Comparison of ENCODE assay signal across 1 cellular context in the genomic region with DNA sequence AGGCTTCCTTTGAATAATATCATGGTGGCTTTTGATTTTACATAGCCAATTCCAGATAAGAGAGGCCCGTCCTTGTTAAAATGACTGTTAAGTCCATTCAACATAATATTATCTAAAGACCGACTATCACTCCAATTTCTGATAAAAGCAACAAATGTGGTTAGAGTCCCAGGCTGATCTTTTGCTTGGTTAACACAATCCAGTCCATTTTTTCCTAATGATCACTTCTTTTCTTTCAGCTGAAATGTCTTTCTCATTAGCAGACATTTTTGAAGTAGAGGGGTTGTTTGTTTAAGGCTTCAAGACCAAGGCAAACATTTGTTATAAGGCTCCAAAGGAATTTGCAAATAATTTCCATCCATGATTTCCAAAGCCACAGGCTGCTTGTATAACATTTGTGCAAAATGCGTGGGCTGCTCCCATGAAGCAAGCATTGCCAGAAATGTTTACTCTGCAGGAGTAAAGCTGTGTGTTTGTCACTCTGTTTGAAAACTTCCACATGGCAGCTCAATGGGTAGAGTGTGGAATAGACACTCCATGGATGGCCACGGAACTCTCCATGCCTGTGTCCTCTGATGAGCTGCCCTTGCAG.
A peak's percentile ranks its signal among the peaks of the same experiment; 100 is the strongest.
TF ChIP-seq lines count a peak whose summit lies in the region.

No MANE protein-coding gene starts in this region.

TF ChIP-seq in HepG2, 621 proteins besides CTCF, POLR2A, EP300 and RAD21 (continued from another document and continues in another):
- no peak for TF ChIP-seq ZNF468 (CRISPR knock-in tag; IDR thresholded peaks at IDR 0.05)
- no peak for TF ChIP-seq ZSCAN12 (CRISPR knock-in tag; IDR thresholded peaks at IDR 0.05)
- TF ChIP-seq, protein P1, sequence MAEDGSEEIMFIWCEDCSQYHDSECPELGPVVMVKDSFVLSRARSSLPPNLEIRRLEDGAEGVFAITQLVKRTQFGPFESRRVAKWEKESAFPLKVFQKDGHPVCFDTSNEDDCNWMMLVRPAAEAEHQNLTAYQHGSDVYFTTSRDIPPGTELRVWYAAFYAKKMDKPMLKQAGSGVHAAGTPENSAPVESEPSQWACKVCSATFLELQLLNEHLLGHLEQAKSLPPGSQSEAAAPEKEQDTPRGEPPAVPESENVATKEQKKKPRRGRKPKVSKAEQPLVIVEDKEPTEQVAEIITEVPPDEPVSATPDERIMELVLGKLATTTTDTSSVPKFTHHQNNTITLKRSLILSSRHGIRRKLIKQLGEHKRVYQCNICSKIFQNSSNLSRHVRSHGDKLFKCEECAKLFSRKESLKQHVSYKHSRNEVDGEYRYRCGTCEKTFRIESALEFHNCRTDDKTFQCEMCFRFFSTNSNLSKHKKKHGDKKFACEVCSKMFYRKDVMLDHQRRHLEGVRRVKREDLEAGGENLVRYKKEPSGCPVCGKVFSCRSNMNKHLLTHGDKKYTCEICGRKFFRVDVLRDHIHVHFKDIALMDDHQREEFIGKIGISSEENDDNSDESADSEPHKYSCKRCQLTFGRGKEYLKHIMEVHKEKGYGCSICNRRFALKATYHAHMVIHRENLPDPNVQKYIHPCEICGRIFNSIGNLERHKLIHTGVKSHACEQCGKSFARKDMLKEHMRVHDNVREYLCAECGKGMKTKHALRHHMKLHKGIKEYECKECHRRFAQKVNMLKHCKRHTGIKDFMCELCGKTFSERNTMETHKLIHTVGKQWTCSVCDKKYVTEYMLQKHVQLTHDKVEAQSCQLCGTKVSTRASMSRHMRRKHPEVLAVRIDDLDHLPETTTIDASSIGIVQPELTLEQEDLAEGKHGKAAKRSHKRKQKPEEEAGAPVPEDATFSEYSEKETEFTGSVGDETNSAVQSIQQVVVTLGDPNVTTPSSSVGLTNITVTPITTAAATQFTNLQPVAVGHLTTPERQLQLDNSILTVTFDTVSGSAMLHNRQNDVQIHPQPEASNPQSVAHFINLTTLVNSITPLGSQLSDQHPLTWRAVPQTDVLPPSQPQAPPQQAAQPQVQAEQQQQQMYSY (CRISPR knock-in tag; IDR thresholded peaks at IDR 0.05) = peak; percentile 95
- no peak for TF ChIP-seq HCFC1 (IDR thresholded peaks at IDR 0.05; ENCODE audit: low read depth, low read length)
- TF ChIP-seq ZNF292 (CRISPR knock-in tag; IDR thresholded peaks at IDR 0.05; ENCODE audit: borderline replicate concordance, low read depth) = 0 out of 2 replicates have a peak, but pooled peaks have one; percentile 64
- TF ChIP-seq, protein P2, sequence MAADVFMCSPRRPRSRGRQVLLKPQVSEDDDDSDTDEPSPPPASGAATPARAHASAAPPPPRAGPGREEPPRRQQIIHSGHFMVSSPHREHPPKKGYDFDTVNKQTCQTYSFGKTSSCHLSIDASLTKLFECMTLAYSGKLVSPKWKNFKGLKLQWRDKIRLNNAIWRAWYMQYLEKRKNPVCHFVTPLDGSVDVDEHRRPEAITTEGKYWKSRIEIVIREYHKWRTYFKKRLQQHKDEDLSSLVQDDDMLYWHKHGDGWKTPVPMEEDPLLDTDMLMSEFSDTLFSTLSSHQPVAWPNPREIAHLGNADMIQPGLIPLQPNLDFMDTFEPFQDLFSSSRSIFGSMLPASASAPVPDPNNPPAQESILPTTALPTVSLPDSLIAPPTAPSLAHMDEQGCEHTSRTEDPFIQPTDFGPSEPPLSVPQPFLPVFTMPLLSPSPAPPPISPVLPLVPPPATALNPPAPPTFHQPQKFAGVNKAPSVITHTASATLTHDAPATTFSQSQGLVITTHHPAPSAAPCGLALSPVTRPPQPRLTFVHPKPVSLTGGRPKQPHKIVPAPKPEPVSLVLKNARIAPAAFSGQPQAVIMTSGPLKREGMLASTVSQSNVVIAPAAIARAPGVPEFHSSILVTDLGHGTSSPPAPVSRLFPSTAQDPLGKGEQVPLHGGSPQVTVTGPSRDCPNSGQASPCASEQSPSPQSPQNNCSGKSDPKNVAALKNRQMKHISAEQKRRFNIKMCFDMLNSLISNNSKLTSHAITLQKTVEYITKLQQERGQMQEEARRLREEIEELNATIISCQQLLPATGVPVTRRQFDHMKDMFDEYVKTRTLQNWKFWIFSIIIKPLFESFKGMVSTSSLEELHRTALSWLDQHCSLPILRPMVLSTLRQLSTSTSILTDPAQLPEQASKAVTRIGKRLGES (CRISPR knock-in tag; IDR thresholded peaks at IDR 0.05; ENCODE audit: borderline replicate concordance) = no peak
- no peak for TF ChIP-seq TRIM24 (CRISPR knock-in tag; IDR thresholded peaks at IDR 0.05)
- TF ChIP-seq JUN (CRISPR knock-in tag; IDR thresholded peaks at IDR 0.05) = no peak
- TF ChIP-seq ZNF160 (CRISPR knock-in tag; IDR thresholded peaks at IDR 0.05) = no peak
- no peak for TF ChIP-seq TP53 (CRISPR knock-in tag; conservative IDR thresholded peaks at IDR 0.05)
- no peak for TF ChIP-seq SRY (CRISPR knock-in tag; IDR thresholded peaks at IDR 0.05)
- TF ChIP-seq POLR2AphosphoS2 (IDR thresholded peaks at IDR 0.05; ENCODE audit: low read depth, low read length) = no peak
- TF ChIP-seq CEBPB (IDR thresholded peaks at IDR 0.05; ENCODE audit: borderline replicate concordance, low read depth, low read length) = peak; percentile 65
- peak; percentile 45; the same call in 1 of the 2 replicates for TF ChIP-seq CEBPG (CRISPR knock-in tag; IDR thresholded peaks at IDR 0.05)
- TF ChIP-seq NCOA2 (CRISPR knock-in tag; IDR thresholded peaks at IDR 0.05) = peak; percentile 62
- TF ChIP-seq ZNF570 (CRISPR knock-in tag; IDR thresholded peaks at IDR 0.05; ENCODE audit: borderline replicate concordance) = no peak
- TF ChIP-seq THAP11 (CRISPR knock-in tag; IDR thresholded peaks at IDR 0.05) = 0 out of 2 replicates have a peak, but pooled peaks have one; percentile 31
- TF ChIP-seq RBAK (CRISPR knock-in tag; IDR thresholded peaks at IDR 0.05) = no peak
- TF ChIP-seq ZNF101 (CRISPR knock-in tag; IDR thresholded peaks at IDR 0.05; ENCODE audit: borderline replicate concordance, low read depth) = no peak
- TF ChIP-seq ZNF644 (CRISPR knock-in tag; IDR thresholded peaks at IDR 0.05; ENCODE audit: low read depth) = peak; percentile 65; the same call in 1 of the 2 replicates
- TF ChIP-seq, protein P3, sequence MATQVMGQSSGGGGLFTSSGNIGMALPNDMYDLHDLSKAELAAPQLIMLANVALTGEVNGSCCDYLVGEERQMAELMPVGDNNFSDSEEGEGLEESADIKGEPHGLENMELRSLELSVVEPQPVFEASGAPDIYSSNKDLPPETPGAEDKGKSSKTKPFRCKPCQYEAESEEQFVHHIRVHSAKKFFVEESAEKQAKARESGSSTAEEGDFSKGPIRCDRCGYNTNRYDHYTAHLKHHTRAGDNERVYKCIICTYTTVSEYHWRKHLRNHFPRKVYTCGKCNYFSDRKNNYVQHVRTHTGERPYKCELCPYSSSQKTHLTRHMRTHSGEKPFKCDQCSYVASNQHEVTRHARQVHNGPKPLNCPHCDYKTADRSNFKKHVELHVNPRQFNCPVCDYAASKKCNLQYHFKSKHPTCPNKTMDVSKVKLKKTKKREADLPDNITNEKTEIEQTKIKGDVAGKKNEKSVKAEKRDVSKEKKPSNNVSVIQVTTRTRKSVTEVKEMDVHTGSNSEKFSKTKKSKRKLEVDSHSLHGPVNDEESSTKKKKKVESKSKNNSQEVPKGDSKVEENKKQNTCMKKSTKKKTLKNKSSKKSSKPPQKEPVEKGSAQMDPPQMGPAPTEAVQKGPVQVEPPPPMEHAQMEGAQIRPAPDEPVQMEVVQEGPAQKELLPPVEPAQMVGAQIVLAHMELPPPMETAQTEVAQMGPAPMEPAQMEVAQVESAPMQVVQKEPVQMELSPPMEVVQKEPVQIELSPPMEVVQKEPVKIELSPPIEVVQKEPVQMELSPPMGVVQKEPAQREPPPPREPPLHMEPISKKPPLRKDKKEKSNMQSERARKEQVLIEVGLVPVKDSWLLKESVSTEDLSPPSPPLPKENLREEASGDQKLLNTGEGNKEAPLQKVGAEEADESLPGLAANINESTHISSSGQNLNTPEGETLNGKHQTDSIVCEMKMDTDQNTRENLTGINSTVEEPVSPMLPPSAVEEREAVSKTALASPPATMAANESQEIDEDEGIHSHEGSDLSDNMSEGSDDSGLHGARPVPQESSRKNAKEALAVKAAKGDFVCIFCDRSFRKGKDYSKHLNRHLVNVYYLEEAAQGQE (IDR thresholded peaks at IDR 0.05; ENCODE audit: borderline replicate concordance in 1 of 2, low read depth in 1 of 2, low read length in 2 of 2) = no peak
- TF ChIP-seq SOX13 (IDR thresholded peaks at IDR 0.05) = no peak
- TF ChIP-seq SOX13 (CRISPR knock-in tag; conservative IDR thresholded peaks at IDR 0.05 in 1 of 2, IDR thresholded peaks at IDR 0.05 in 1 of 2) = peak in 1 of 2 experiments; percentile 70; a peak in 2 of 4 replicates
- TF ChIP-seq TCF7L2 (IDR thresholded peaks at IDR 0.05; ENCODE audit: low read depth, low read length) = no peak
- TF ChIP-seq, protein P4, sequence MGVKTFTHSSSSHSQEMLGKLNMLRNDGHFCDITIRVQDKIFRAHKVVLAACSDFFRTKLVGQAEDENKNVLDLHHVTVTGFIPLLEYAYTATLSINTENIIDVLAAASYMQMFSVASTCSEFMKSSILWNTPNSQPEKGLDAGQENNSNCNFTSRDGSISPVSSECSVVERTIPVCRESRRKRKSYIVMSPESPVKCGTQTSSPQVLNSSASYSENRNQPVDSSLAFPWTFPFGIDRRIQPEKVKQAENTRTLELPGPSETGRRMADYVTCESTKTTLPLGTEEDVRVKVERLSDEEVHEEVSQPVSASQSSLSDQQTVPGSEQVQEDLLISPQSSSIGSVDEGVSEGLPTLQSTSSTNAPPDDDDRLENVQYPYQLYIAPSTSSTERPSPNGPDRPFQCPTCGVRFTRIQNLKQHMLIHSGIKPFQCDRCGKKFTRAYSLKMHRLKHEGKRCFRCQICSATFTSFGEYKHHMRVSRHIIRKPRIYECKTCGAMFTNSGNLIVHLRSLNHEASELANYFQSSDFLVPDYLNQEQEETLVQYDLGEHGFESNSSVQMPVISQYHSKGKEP (CRISPR knock-in tag; IDR thresholded peaks at IDR 0.05) = no peak
- no peak for TF ChIP-seq MTA1 (CRISPR knock-in tag; IDR thresholded peaks at IDR 0.05; ENCODE audit: borderline replicate concordance)
- no peak for TF ChIP-seq NFE2L2 (IDR thresholded peaks at IDR 0.05; ENCODE audit: low read length)
- no peak for TF ChIP-seq YEATS2 (CRISPR knock-in tag; IDR thresholded peaks at IDR 0.05; ENCODE audit: borderline replicate concordance)
- TF ChIP-seq ZNF382 (CRISPR knock-in tag; IDR thresholded peaks at IDR 0.05; ENCODE audit: borderline replicate concordance) = no peak
- no peak for TF ChIP-seq TSC22D2 (CRISPR knock-in tag; IDR thresholded peaks at IDR 0.05; ENCODE audit: borderline replicate concordance)
- no peak for TF ChIP-seq ATF7 (IDR thresholded peaks at IDR 0.05)
- no peak for TF ChIP-seq ATF7 (CRISPR knock-in tag; IDR thresholded peaks at IDR 0.05)
- peak; percentile 74; the same call in 1 of the 2 replicates for TF ChIP-seq MED1 (CRISPR knock-in tag; IDR thresholded peaks at IDR 0.05)
- no peak for TF ChIP-seq ZFP1 (CRISPR knock-in tag; IDR thresholded peaks at IDR 0.05)
- TF ChIP-seq ZNF550 (CRISPR knock-in tag; IDR thresholded peaks at IDR 0.05; ENCODE audit: borderline replicate concordance) = no peak
- no peak for TF ChIP-seq ZNF232 (CRISPR knock-in tag; IDR thresholded peaks at IDR 0.05; ENCODE audit: borderline replicate concordance)
- no peak for TF ChIP-seq ZNF75D (CRISPR knock-in tag; IDR thresholded peaks at IDR 0.05; ENCODE audit: borderline replicate concordance)
- no peak for TF ChIP-seq AGO2 (optimal IDR thresholded peaks at IDR 0.05; ENCODE audit: low read depth, low read length)
- TF ChIP-seq, protein P5, sequence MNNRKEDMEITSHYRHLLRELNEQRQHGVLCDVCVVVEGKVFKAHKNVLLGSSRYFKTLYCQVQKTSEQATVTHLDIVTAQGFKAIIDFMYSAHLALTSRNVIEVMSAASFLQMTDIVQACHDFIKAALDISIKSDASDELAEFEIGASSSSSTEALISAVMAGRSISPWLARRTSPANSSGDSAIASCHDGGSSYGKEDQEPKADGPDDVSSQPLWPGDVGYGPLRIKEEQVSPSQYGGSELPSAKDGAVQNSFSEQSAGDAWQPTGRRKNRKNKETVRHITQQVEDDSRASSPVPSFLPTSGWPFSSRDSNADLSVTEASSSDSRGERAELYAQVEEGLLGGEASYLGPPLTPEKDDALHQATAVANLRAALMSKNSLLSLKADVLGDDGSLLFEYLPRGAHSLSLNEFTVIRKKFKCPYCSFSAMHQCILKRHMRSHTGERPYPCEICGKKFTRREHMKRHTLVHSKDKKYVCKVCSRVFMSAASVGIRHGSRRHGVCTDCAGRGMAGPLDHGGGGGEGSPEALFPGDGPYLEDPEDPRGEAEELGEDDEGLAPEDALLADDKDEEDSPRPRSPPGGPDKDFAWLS (CRISPR knock-in tag; IDR thresholded peaks at IDR 0.05; ENCODE audit: borderline replicate concordance) = no peak
- TF ChIP-seq ZNF792 (CRISPR knock-in tag; IDR thresholded peaks at IDR 0.05) = no peak
- TF ChIP-seq GFI1 (CRISPR knock-in tag; IDR thresholded peaks at IDR 0.05; ENCODE audit: borderline replicate concordance) = 0 out of 2 replicates have a peak, but pooled peaks have one; percentile 29
- no peak for TF ChIP-seq NPAS2 (CRISPR knock-in tag; IDR thresholded peaks at IDR 0.05; ENCODE audit: borderline replicate concordance)
- TF ChIP-seq TEAD3 (CRISPR knock-in tag; optimal IDR thresholded peaks at IDR 0.05; ENCODE audit: borderline replicate concordance) = no peak
- TF ChIP-seq ZNF547 (CRISPR knock-in tag; IDR thresholded peaks at IDR 0.05) = no peak
- TF ChIP-seq ZSCAN22 (CRISPR knock-in tag; IDR thresholded peaks at IDR 0.05) = no peak
- no peak for TF ChIP-seq XRCC5 (optimal IDR thresholded peaks at IDR 0.05; ENCODE audit: low read length)
- no peak for TF ChIP-seq NFYB (CRISPR knock-in tag; IDR thresholded peaks at IDR 0.05)
- TF ChIP-seq, protein P6, sequence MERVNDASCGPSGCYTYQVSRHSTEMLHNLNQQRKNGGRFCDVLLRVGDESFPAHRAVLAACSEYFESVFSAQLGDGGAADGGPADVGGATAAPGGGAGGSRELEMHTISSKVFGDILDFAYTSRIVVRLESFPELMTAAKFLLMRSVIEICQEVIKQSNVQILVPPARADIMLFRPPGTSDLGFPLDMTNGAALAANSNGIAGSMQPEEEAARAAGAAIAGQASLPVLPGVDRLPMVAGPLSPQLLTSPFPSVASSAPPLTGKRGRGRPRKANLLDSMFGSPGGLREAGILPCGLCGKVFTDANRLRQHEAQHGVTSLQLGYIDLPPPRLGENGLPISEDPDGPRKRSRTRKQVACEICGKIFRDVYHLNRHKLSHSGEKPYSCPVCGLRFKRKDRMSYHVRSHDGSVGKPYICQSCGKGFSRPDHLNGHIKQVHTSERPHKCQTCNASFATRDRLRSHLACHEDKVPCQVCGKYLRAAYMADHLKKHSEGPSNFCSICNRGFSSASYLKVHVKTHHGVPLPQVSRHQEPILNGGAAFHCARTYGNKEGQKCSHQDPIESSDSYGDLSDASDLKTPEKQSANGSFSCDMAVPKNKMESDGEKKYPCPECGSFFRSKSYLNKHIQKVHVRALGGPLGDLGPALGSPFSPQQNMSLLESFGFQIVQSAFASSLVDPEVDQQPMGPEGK (CRISPR knock-in tag; IDR thresholded peaks at IDR 0.05) = no peak
- TF ChIP-seq BCL6 (CRISPR knock-in tag; IDR thresholded peaks at IDR 0.05) = peak; percentile 35; the same call in 1 of the 2 replicates
- peak; percentile 41; the same call in 1 of the 2 replicates for TF ChIP-seq CREM (IDR thresholded peaks at IDR 0.05)
- no peak for TF ChIP-seq CREM (CRISPR knock-in tag; IDR thresholded peaks at IDR 0.05)
